Comparison of ENCODE assay signal across 8 cellular contexts in the genomic region with DNA sequence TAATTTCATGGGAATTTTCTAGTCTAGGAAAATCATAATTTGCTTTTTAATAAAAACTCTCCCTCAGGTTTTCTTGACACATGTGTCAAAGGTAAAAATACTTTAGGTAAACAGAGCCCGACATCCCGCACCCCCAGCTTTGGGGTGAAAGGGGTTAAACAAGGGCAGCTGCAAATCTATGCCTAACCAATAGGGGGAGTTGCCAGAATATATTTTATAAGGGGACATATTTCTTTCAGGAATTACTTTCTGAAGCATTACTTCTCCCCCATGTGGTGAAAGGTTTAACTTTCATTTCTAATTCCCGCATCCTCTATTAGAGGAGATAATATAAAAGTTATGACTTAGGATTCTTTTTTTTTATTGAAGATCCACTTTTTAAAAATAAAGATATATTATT. TPM values are rescaled to one million over a fixed set of nuclear protein-coding genes. Genes with fewer than 3 reads are reported as not detected.
DNase-seq lines count a peak whose midpoint lies in the region; ATAC-seq, FAIRE-seq and TF ChIP-seq lines count a peak whose summit lies in the region.

No MANE protein-coding gene starts in this region.

- H3K36me3 ChIP-seq in GM12878 (ENCODE audit: control insufficient read depth in 2 of 2, insufficient read depth in 2 of 2, low read length in 1 of 2) = no peaks in the 10 kb centered on the region

- TF ChIP-seq RAD21 in GM12878 (IDR thresholded peaks at IDR 0.05; ENCODE audit: insufficient read depth, low read depth, low read length) = peak; percentile 66

- H4K20me1 ChIP-seq in GM12878 (ENCODE audit: control insufficient read depth, insufficient read depth) = no peaks in the 10 kb centered on the region

- H3K9ac ChIP-seq in GM12878 (ENCODE audit: control insufficient read depth, insufficient read depth, low read length) = no peak overlapping the region

- intact Hi-C loops in GM12878 (cut with micrococcal nuclease; ENCODE audit: unreplicated experiment) = loop anchor here (2.0 to 5.0 kb wide), 4 partner anchors 78 to 528 kb away; no protein-coding TSS in a partner anchor

- no peak overlapping the region for H3K27ac ChIP-seq in GM12878 (ENCODE audit: control insufficient read depth, insufficient read depth)

- H3K4me2 ChIP-seq in GM12878 (ENCODE audit: control insufficient read depth, insufficient read depth) = no peak overlapping the region

- no peak for FAIRE-seq in GM12878 (lab: Jason Lieb, UNC)

- SMC1A ChIA-PET in GM12878 (lab: Charles Lee; ENCODE audit: uncharacterized antibody, unreplicated experiment) = interaction anchor here (0.8 to 3.0 kb wide), 11 partner anchors 17 to 529 kb away, joined by 3 to 18 read pairs (median 4); no protein-coding TSS in a partner anchor

- RAD21 ChIA-PET in GM12878 (lab: Charles Lee; ENCODE audit: unreplicated experiment) = interaction anchor here (1.0 to 2.8 kb wide), 11 partner anchors 10 to 621 kb away, joined by 3 to 18 read pairs (median 4); no protein-coding TSS in a partner anchor

- H3K9me3 ChIP-seq in GM12878 (replicated peaks; ENCODE audit: control insufficient read depth, insufficient read depth, low read length) = no peaks in the 10 kb centered on the region

- H3K4me3 ChIP-seq in Jurkat, Clone E6-1 (ENCODE audit: low read length) = no peak overlapping the region
- no peak overlapping the region for H3K4me3 ChIP-seq in GM12878

- no peaks in the 10 kb centered on the region for H3K4me1 ChIP-seq in GM12878 (ENCODE audit: control insufficient read depth, insufficient read depth, low read length)

- no peak for TF ChIP-seq POLR2A in GM12878 (IDR thresholded peaks at IDR 0.05; ENCODE audit: low read depth, low read length)

- H3K79me2 ChIP-seq in GM12878 (ENCODE audit: control insufficient read depth, insufficient read depth, low read length) = no peaks in the 10 kb centered on the region

- WGBS in GM12878 (ENCODE audit: insufficient coverage, insufficient replicate concordance, low lambda C conversion rate, missing lambda C conversion rate) = 10% methylated on average over 3 of the region's 3 CpGs

- no peak for TF ChIP-seq EP300 in GM12878 (IDR thresholded peaks at IDR 0.05; ENCODE audit: borderline replicate concordance in 1 of 2, control insufficient read depth in 1 of 2, low read depth in 2 of 2, low read length in 2 of 2)

- in situ Hi-C loops in GM12878 (cut with MboI) = loop anchor here (10.0 kb wide), 1 partner anchor 55 kb away; no protein-coding TSS in a partner anchor

- H2AFZ ChIP-seq in GM12878 (ENCODE audit: control insufficient read depth, low read depth, low read length) = no peak overlapping the region

- POLR2A ChIA-PET in GM12878 (lab: Charles Lee) = no interaction called here

- CTCF ChIA-PET in GM12878 (lab: Yijun Ruan, JAX) = interaction anchor here (1.0 to 3.1 kb wide), 19 partner anchors 9 to 622 kb away, joined by 3 to 36 read pairs (median 5); no protein-coding TSS in a partner anchor

- H3K27me3 ChIP-seq in GM12878 (replicated peaks in 1 of 2; ENCODE audit: control insufficient read depth in 2 of 2, insufficient read depth in 2 of 2, low read length in 1 of 2) = no peaks in the 10 kb centered on the region

- ATAC-seq in GM12878 = peak; percentile 32
- no peak for ATAC-seq in HG03280 (IDR thresholded peaks at IDR 0.05; ENCODE audit: unreplicated experiment)
- no peak for ATAC-seq in GM18498 (IDR thresholded peaks at IDR 0.05; ENCODE audit: unreplicated experiment)

- no TSS peak for BruUV-seq in GM12878 (replicated peaks; lab: Mats Ljungman, UMichigan)

- TF ChIP-seq CTCF in GM12878 (IDR thresholded peaks at IDR 0.05 in 2 of 3, conservative IDR thresholded peaks at IDR 0.05 in 1 of 3; ENCODE audit: control insufficient read depth in 2 of 3, extremely low read depth in 1 of 3, insufficient read depth in 1 of 3, low read depth in 3 of 3, low read length in 3 of 3) = peak; percentile 33 to 52 (median 34)

- peak; percentile 0 for DNase-seq in GM04504 (ENCODE audit: low read depth)
- DNase-seq in Jurkat, Clone E6-1 (ENCODE audit: low read depth, low spot score) = peak; percentile 27
- no peak for DNase-seq in GM12878 (ENCODE audit: low read depth, low spot score)
- DNase-seq in medulla oblongata (ENCODE audit: extremely low spot score) = peak; percentile 6
- no peak for DNase-seq in HK-2 (ENCODE audit: unreplicated experiment)
- no peak for DNase-seq in nucleus accumbens (lab: John Stamatoyannopoulos, UW)

TF ChIP-seq in GM12878, 131 proteins besides CTCF, POLR2A, EP300 and RAD21:
- 0 out of 2 replicates have a peak, but pooled peaks have one; percentile 34 for TF ChIP-seq YY1 (IDR thresholded peaks at IDR 0.05; ENCODE audit: low read depth, low read length)
- TF ChIP-seq SMC3 (IDR thresholded peaks at IDR 0.05; ENCODE audit: borderline replicate concordance, low read length) = peak; percentile 48; the same call in 1 of the 2 replicates
- no peak for TF ChIP-seq WRNIP1 (IDR thresholded peaks at IDR 0.05; ENCODE audit: borderline replicate concordance, low read depth, low read length)

RNA-seq across cellular contexts. Expression of a gene that starts 53.9 kb away (rescaled TPM):
- polyA plus RNA-seq in Jurkat, Clone E6-1 (2012; ENCODE audit: insufficient read depth, insufficient read length) = not detected
- total RNA-seq in GM12878 (2013; cell fraction: nucleolus; rRNA removed) = 7.0 and 9.5 TPM in 2 replicates
- total RNA-seq in GM12878 (2014; rRNA removed) (0.33 and 1.1 TPM in 2 replicates), GM12878 (2014; rRNA removed; fragmentation: Illumina TruSeq; extraction: Trizol) (0.23 and 0.36 TPM in 2 replicates), GM12878 (2021) (0.35 and 0.41 TPM in 2 replicates)
- 0.13 TPM for polyA plus RNA-seq in GM12878 (2011; ENCODE audit: low read depth)
- polyA plus RNA-seq in GM12878 (2011; rRNA removed) (0.62 and 0.92 TPM in 2 replicates), GM12878 (2014; fragmentation: Illumina TruSeq; extraction: Trizol) (0.31 and 0.95 TPM in 2 replicates), GM12878 (2014; fragmentation: Nextera tagmentation; extraction: Ambion mirVana) (under 1 TPM; 0.20 to 0.56 TPM), GM12878 (2014; rRNA removed) (0.29 and 0.53 TPM in 2 replicates), GM12878 (2016; fragmentation: Nextera tagmentation; extraction: Ambion mirVana) (under 1 TPM; 0.56 to 0.63 TPM)
- 0.64 and 0.95 TPM in 2 replicates for polyA plus RNA-seq in GM12878 (2011; cell fraction: cytosol; rRNA removed)
- 1.3 and 1.8 TPM in 2 replicates for polyA plus RNA-seq in GM12878 (2011; cell fraction: nucleus; rRNA removed)
- 0.15 and 0.32 TPM in 2 replicates for polyA plus RNA-seq in GM12878 (2012)
- polyA minus RNA-seq in GM12878 (2011; rRNA and poly(A)+ RNA removed) = 2.5 and 3.5 TPM in 2 replicates
- polyA minus RNA-seq in GM12878 (2011; cell fraction: cytosol; rRNA and poly(A)+ RNA removed) = not detected in 2 replicates
- 0.86 and 1.2 TPM in 2 replicates for polyA minus RNA-seq in GM12878 (2011; cell fraction: nucleus; rRNA and poly(A)+ RNA removed)

Comparison
In these comparisons a context has a peak if more than half of its experiments do, and no peak if none do; other contexts are left out.
1. DNase-seq: peak in GM04504 (single experiment), Jurkat, Clone E6-1 (single experiment) and medulla oblongata (single experiment); none in GM12878 (single experiment), HK-2 (single experiment) and nucleus accumbens (0 of 56).